In genomic region chr16:3328643-3329042, GRCh38 we compare ENCODE assay signal across 20 cellular contexts. TPM values are rescaled to one million over a fixed set of nuclear protein-coding genes. Genes with fewer than 3 reads are reported as not detected.
DNase-seq lines count a peak whose midpoint lies in the region; ATAC-seq, FAIRE-seq and TF ChIP-seq lines count a peak whose summit lies in the region.
"Had no signal": no experiment of that assay in that cellular context is flagged by ENCODE, and none has a peak within 500 bp of the region (broad histone marks: within the 10 kb centered on the region; RNA-seq: fewer than 3 reads in every experiment).

No MANE protein-coding gene starts in this region.

- no peak overlapping the region for H3K9ac ChIP-seq in Karpas-422 (ENCODE audit: low read length)
- H3K9ac ChIP-seq in colonic mucosa (ENCODE audit: low read depth in 2 of 2, low read length in 2 of 2), result no peak overlapping the region
- H3K9ac ChIP-seq in HepG2 (ENCODE audit: insufficient read depth, low read depth, low read length), result no peak overlapping the region

- no peaks in the 10 kb centered on the region for H3K9me2 ChIP-seq in Karpas-422 (replicated peaks; ENCODE audit: insufficient read depth, low read length)

- WGBS in HepG2 (ENCODE audit: low lambda C conversion rate), result 0% methylated on average over 2 of the region's 2 CpGs
- 55 to 60% methylated on average over 1 to 2 of the region's 2 CpGs for WGBS in transverse colon (ENCODE audit: low coverage in 1 of 2), 2 donors

- ATAC-seq in HepG2 (peak; percentile 96), HG02678 (IDR thresholded peaks at IDR 0.05; ENCODE audit: unreplicated experiment) (no peak)

- TF ChIP-seq RAD21 in HepG2 (CRISPR knock-in tag; IDR thresholded peaks at IDR 0.05), result no peak

- intact Hi-C loops in colonic mucosa (cut with DNase I) (no loop called here), HepG2 (cut with micrococcal nuclease; ENCODE audit: unreplicated experiment) (no loop called here), transverse colon (cut with DNase I; ENCODE audit: low total_unique reads) (no loop called here)

- H3K4me2 ChIP-seq in Karpas-422 (ENCODE audit: low read depth, low read length, poor library complexity, severe bottlenecking), result no peak overlapping the region
- peak overlapping the region; percentile 37; the same call in 1 of the 2 replicates for H3K4me2 ChIP-seq in HepG2 (ENCODE audit: low read depth, low read length)

- TF ChIP-seq POLR2A in HepG2 (IDR thresholded peaks at IDR 0.05; ENCODE audit: insufficient read depth in 1 of 2, low read depth in 2 of 2, low read length in 2 of 2), result no peak
- no peak for TF ChIP-seq POLR2A in transverse colon (IDR thresholded peaks at IDR 0.05)

- DNase-seq in Karpas-422 (peak; percentile 27), colonic mucosa (peak; percentile 68), HepG2 (ENCODE audit: low spot score) (peak; percentile 66), transverse colon (peak; percentile 57), activated T-cell treated with anti-CD3 and anti-CD28 coated beads for 4 hours (no peak), NCI-H524 treated with DMSO at 0.1 percent for 48 hours (lab: John Stamatoyannopoulos, UW) (no peak)
- DNase-seq: C1 segment of cervical spinal cord; CD4-positive, alpha-beta T cell; DMS153; DMS79 treated with DMSO at 0.1 percent for 48 hours; EL; GOT3; H9 had no signal

- in situ Hi-C loops in HepG2 (cut with HindIII; ENCODE audit: extremely low pct_ligation_motif_present, low pct_unique_long_range_greater_than_20kb), result no loop called here
- in situ Hi-C loops in transverse colon (cut with MboI; ENCODE audit: low pct_ligation_motif_present in 1 of 4, low pct_unique_long_range_greater_than_20kb in 1 of 4, low sequenced_read_pairs in 3 of 4), result no loop called here

- no peak for TF ChIP-seq EP300 in HepG2 (IDR thresholded peaks at IDR 0.05; ENCODE audit: low read depth in 2 of 2, low read length in 2 of 2)
- TF ChIP-seq EP300 in HepG2 (CRISPR knock-in tag; IDR thresholded peaks at IDR 0.05; ENCODE audit: borderline replicate concordance), result no peak
- no peak for TF ChIP-seq EP300 in transverse colon (IDR thresholded peaks at IDR 0.05; ENCODE audit: low read depth)

- FAIRE-seq in HepG2 (lab: Jason Lieb, UNC), result peak; percentile 77
- FAIRE-seq: A204.1, D721Med, G401.6, GM12891 had no signal

- TF ChIP-seq CTCF in colonic mucosa (IDR thresholded peaks at IDR 0.05) (no peak), HepG2 (CRISPR knock-in tag; IDR thresholded peaks at IDR 0.05) (0 out of 2 replicates have a peak, but pooled peaks have one; percentile 3), transverse colon (IDR thresholded peaks at IDR 0.05) (no peak)

- POLR2A ChIA-PET in HepG2 (lab: Yijun Ruan, JAX), result no interaction called here

- H3K36me3 ChIP-seq in Karpas-422 (ENCODE audit: insufficient read depth, low read length) (no peaks in the 10 kb centered on the region), colonic mucosa (no peaks in the 10 kb centered on the region), HepG2 (replicated peaks in 1 of 2; ENCODE audit: control insufficient read depth in 1 of 2, insufficient read depth in 2 of 2, low read length in 2 of 2) (no peaks in the 10 kb centered on the region), transverse colon (no peaks in the 10 kb centered on the region)

- H2AFZ ChIP-seq in Karpas-422 (ENCODE audit: low read length), result no peak overlapping the region
- no peak overlapping the region for H2AFZ ChIP-seq in HepG2 (ENCODE audit: low read length)

- H3K79me2 ChIP-seq in Karpas-422 (ENCODE audit: low read length), result no peaks in the 10 kb centered on the region
- H3K79me2 ChIP-seq in HepG2 (ENCODE audit: insufficient read depth, low read length), result no peaks in the 10 kb centered on the region

- no peak overlapping the region for H3K27ac ChIP-seq in Karpas-422 (ENCODE audit: low read length)
- no peak overlapping the region for H3K27ac ChIP-seq in colonic mucosa
- no peak overlapping the region for H3K27ac ChIP-seq in HepG2 (ENCODE audit: extremely low read length, insufficient read depth, low read length)
- H3K27ac ChIP-seq in transverse colon, result peak overlapping the region; percentile 4 to 51 (median 24)
- H3K27ac ChIP-seq: HL-60 had no signal

- H3K9me3 ChIP-seq in Karpas-422 (ENCODE audit: low read length) (no peaks in the 10 kb centered on the region), colonic mucosa (no peaks in the 10 kb centered on the region), HepG2 (ENCODE audit: low read length) (no peaks in the 10 kb centered on the region), transverse colon (peaks cover 6 to 10% of the 10 kb centered on the region in 2 donors)

- CTCF ChIA-PET in HepG2 (lab: Yijun Ruan, JAX; ENCODE audit: low intra/inter-chr PET ratio, low total read pairs), result no interaction called here

- no TSS peak for BruUV-seq in HepG2 (replicated peaks; lab: Mats Ljungman, UMichigan)

- no peak overlapping the region for H3K4me3 ChIP-seq in Karpas-422 (ENCODE audit: low read length)
- no peak overlapping the region for H3K4me3 ChIP-seq in colonic mucosa
- no peak overlapping the region for H3K4me3 ChIP-seq in HepG2 (replicated peaks in 1 of 3; ENCODE audit: insufficient read depth in 1 of 3, low read depth in 2 of 3, low read length in 3 of 3)
- no peak overlapping the region for H3K4me3 ChIP-seq in transverse colon

- H4K20me1 ChIP-seq in Karpas-422 (ENCODE audit: insufficient read depth, low read depth, low read length) (no peaks in the 10 kb centered on the region), HepG2 (ENCODE audit: insufficient read depth, low read length) (no peaks in the 10 kb centered on the region)

- no peaks in the 10 kb centered on the region for H3K27me3 ChIP-seq in Karpas-422 (ENCODE audit: low read length)
- H3K27me3 ChIP-seq in colonic mucosa, result no peaks in the 10 kb centered on the region
- no peaks in the 10 kb centered on the region for H3K27me3 ChIP-seq in HepG2 (ENCODE audit: control insufficient read depth in 1 of 2, insufficient read depth in 2 of 2, low read length in 2 of 2)
- no peaks in the 10 kb centered on the region for H3K27me3 ChIP-seq in transverse colon

- H3K4me1 ChIP-seq in Karpas-422 (ENCODE audit: low read length) (no peaks in the 10 kb centered on the region), colonic mucosa (no peaks in the 10 kb centered on the region), HepG2 (ENCODE audit: insufficient read depth, low read length) (peaks cover 14% of the 10 kb centered on the region), transverse colon (peaks cover 0 to 9% (median 0%) of the 10 kb centered on the region in 4 donors)

RNA-seq across cellular contexts. Expression of gene ZNF75A, which starts 23.3 kb away (rescaled TPM):
- 22.0 and 26.1 TPM in 2 replicates for total RNA-seq in Karpas-422 (2014; rRNA removed; shearing (Covaris generic); ENCODE audit: low replicate concordance)
- total RNA-seq in colonic mucosa (10 to 100 TPM; 14.2 to 20.5 TPM), HepG2 (2016; rRNA removed; fragmentation: Illumina TruSeq; extraction: Trizol) (1.3 and 2.1 TPM in 2 replicates), transverse colon (10 to 100 TPM; 12.3 to 53.9 (median 25.5) TPM)
- 1.1 TPM in 2 replicates for total RNA-seq in HepG2 (2016; cell fraction: cytosol; rRNA removed; fragmentation: Illumina TruSeq; extraction: Trizol; ENCODE audit: low read depth)
- 1.2 and 2.0 TPM in 2 replicates for total RNA-seq in HepG2 (2016; cell fraction: insoluble cytoplasmic fraction; rRNA removed; fragmentation: Illumina TruSeq; extraction: Trizol)
- 0.31 and 0.77 TPM in 2 replicates for total RNA-seq in HepG2 (2016; cell fraction: membrane; rRNA removed; fragmentation: Illumina TruSeq; extraction: Trizol)
- total RNA-seq in HepG2 (2016; cell fraction: nucleus; rRNA removed; fragmentation: Illumina TruSeq; extraction: Trizol), result 4.0 and 4.9 TPM in 2 replicates
- 1.4 and 2.0 TPM in 2 replicates for polyA plus RNA-seq in HepG2 (2011; rRNA removed)
- 0.43 and 0.59 TPM in 2 replicates for polyA plus RNA-seq in HepG2 (2011; cell fraction: cytosol; rRNA removed)
- 3.0 and 4.0 TPM in 2 replicates for polyA plus RNA-seq in HepG2 (2011; cell fraction: nucleus; rRNA removed)
- 2.2 and 2.8 TPM in 2 replicates for polyA plus RNA-seq in HepG2 (2012)
- polyA plus RNA-seq in HepG2 (2016; cell fraction: cytosol; fragmentation: Illumina TruSeq; extraction: Trizol; ENCODE audit: low read depth), result 0.19 and 0.28 TPM in 2 replicates
- polyA plus RNA-seq in HepG2 (2016; cell fraction: insoluble cytoplasmic fraction; fragmentation: Illumina TruSeq; extraction: Trizol; ENCODE audit: low read depth), result 0.53 and 0.94 TPM in 2 replicates
- polyA plus RNA-seq in HepG2 (2016; cell fraction: membrane; fragmentation: Illumina TruSeq; extraction: Trizol; ENCODE audit: low read depth), result 0.18 and 0.56 TPM in 2 replicates
- polyA plus RNA-seq in HepG2 (2016; cell fraction: nucleus; fragmentation: Illumina TruSeq; extraction: Trizol; ENCODE audit: insufficient read depth, low read depth), result 7.5 and 9.8 TPM in 2 replicates
- 1.4 and 8.3 TPM in 2 replicates for polyA minus RNA-seq in HepG2 (2011; rRNA and poly(A)+ RNA removed; ENCODE audit: low replicate concordance)
- polyA minus RNA-seq in HepG2 (2011; cell fraction: cytosol; rRNA and poly(A)+ RNA removed), result 0.40 and 0.70 TPM in 2 replicates
- polyA minus RNA-seq in HepG2 (2011; cell fraction: nucleus; rRNA and poly(A)+ RNA removed), result 8.1 and 9.4 TPM in 2 replicates

RNA-seq across cellular contexts. Expression of gene TIGD7, which starts 23.4 kb away (rescaled TPM):
- 2.8 and 4.1 TPM in 2 replicates for total RNA-seq in Karpas-422 (2014; rRNA removed; shearing (Covaris generic); ENCODE audit: low replicate concordance)
- 1 to 10 TPM; 2.1 to 3.1 TPM for total RNA-seq in colonic mucosa
- not detected in 2 replicates for total RNA-seq in HepG2 (2016; rRNA removed; fragmentation: Illumina TruSeq; extraction: Trizol)
- total RNA-seq in HepG2 (2016; cell fraction: cytosol; rRNA removed; fragmentation: Illumina TruSeq; extraction: Trizol; ENCODE audit: low read depth), result not detected in 2 replicates
- not detected in 2 replicates for total RNA-seq in HepG2 (2016; cell fraction: insoluble cytoplasmic fraction; rRNA removed; fragmentation: Illumina TruSeq; extraction: Trizol)
- not detected in 2 replicates for total RNA-seq in HepG2 (2016; cell fraction: membrane; rRNA removed; fragmentation: Illumina TruSeq; extraction: Trizol)
- total RNA-seq in HepG2 (2016; cell fraction: nucleus; rRNA removed; fragmentation: Illumina TruSeq; extraction: Trizol), result not detected in 2 replicates
- not detected in 2 replicates for polyA plus RNA-seq in HepG2 (2011; rRNA removed)
- polyA plus RNA-seq in HepG2 (2011; cell fraction: cytosol; rRNA removed), result not detected in 2 replicates
- polyA plus RNA-seq in HepG2 (2011; cell fraction: nucleus; rRNA removed), result not detected in 2 replicates
- polyA plus RNA-seq in HepG2 (2012), result 0.63 and 0.88 TPM in 2 replicates
- not detected in 2 replicates for polyA plus RNA-seq in HepG2 (2016; cell fraction: cytosol; fragmentation: Illumina TruSeq; extraction: Trizol; ENCODE audit: low read depth)
- not detected in 2 replicates for polyA plus RNA-seq in HepG2 (2016; cell fraction: insoluble cytoplasmic fraction; fragmentation: Illumina TruSeq; extraction: Trizol; ENCODE audit: low read depth)
- not detected in 2 replicates for polyA plus RNA-seq in HepG2 (2016; cell fraction: membrane; fragmentation: Illumina TruSeq; extraction: Trizol; ENCODE audit: low read depth)
- not detected in 2 replicates for polyA plus RNA-seq in HepG2 (2016; cell fraction: nucleus; fragmentation: Illumina TruSeq; extraction: Trizol; ENCODE audit: insufficient read depth, low read depth)
- polyA minus RNA-seq in HepG2 (2011; rRNA and poly(A)+ RNA removed; ENCODE audit: low replicate concordance), result 0.08 and 2.2 TPM in 2 replicates
- not detected in 2 replicates for polyA minus RNA-seq in HepG2 (2011; cell fraction: cytosol; rRNA and poly(A)+ RNA removed)
- not detected in 2 replicates for polyA minus RNA-seq in HepG2 (2011; cell fraction: nucleus; rRNA and poly(A)+ RNA removed)
- total RNA-seq in transverse colon, result 1 to 10 TPM in 2 of 4 donors, under 1 TPM in 1, not detected in 1; 0.20 to 4.3 (median 2.5) TPM

RNA-seq across cellular contexts. Expression of gene OR2C1, which starts 27.0 kb away (rescaled TPM):
- 0.14 TPM in 1 of 2 replicates, not detected in the other for total RNA-seq in Karpas-422 (2014; rRNA removed; shearing (Covaris generic); ENCODE audit: low replicate concordance)
- total RNA-seq in colonic mucosa, result not detected
- total RNA-seq in HepG2 (2016; rRNA removed; fragmentation: Illumina TruSeq; extraction: Trizol), result not detected in 2 replicates
- total RNA-seq in HepG2 (2016; cell fraction: cytosol; rRNA removed; fragmentation: Illumina TruSeq; extraction: Trizol; ENCODE audit: low read depth), result not detected in 2 replicates
- not detected in 2 replicates for total RNA-seq in HepG2 (2016; cell fraction: insoluble cytoplasmic fraction; rRNA removed; fragmentation: Illumina TruSeq; extraction: Trizol)
- total RNA-seq in HepG2 (2016; cell fraction: membrane; rRNA removed; fragmentation: Illumina TruSeq; extraction: Trizol), result not detected in 2 replicates
- not detected in 2 replicates for total RNA-seq in HepG2 (2016; cell fraction: nucleus; rRNA removed; fragmentation: Illumina TruSeq; extraction: Trizol)
- not detected in 2 replicates for polyA plus RNA-seq in HepG2 (2011; rRNA removed)
- polyA plus RNA-seq in HepG2 (2011; cell fraction: cytosol; rRNA removed), result not detected in 2 replicates
- polyA plus RNA-seq in HepG2 (2011; cell fraction: nucleus; rRNA removed), result not detected in 2 replicates
- polyA plus RNA-seq in HepG2 (2012), result not detected in 2 replicates
- polyA plus RNA-seq in HepG2 (2016; cell fraction: cytosol; fragmentation: Illumina TruSeq; extraction: Trizol; ENCODE audit: low read depth), result not detected in 2 replicates
- not detected in 2 replicates for polyA plus RNA-seq in HepG2 (2016; cell fraction: insoluble cytoplasmic fraction; fragmentation: Illumina TruSeq; extraction: Trizol; ENCODE audit: low read depth)
- polyA plus RNA-seq in HepG2 (2016; cell fraction: membrane; fragmentation: Illumina TruSeq; extraction: Trizol; ENCODE audit: low read depth), result not detected in 2 replicates
- polyA plus RNA-seq in HepG2 (2016; cell fraction: nucleus; fragmentation: Illumina TruSeq; extraction: Trizol; ENCODE audit: insufficient read depth, low read depth), result not detected in 2 replicates
- polyA minus RNA-seq in HepG2 (2011; rRNA and poly(A)+ RNA removed; ENCODE audit: low replicate concordance), result 0.09 TPM in 1 of 2 replicates, not detected in the other
- not detected in 2 replicates for polyA minus RNA-seq in HepG2 (2011; cell fraction: cytosol; rRNA and poly(A)+ RNA removed)
- polyA minus RNA-seq in HepG2 (2011; cell fraction: nucleus; rRNA and poly(A)+ RNA removed), result not detected in 2 replicates
- total RNA-seq in transverse colon, result not detected
- total RNA-seq: CD4-positive, alpha-beta T cell; H9 had no signal
- polyA plus RNA-seq: IgD-negative memory B cell had no signal

RNA-seq across cellular contexts. Expression of gene ZNF263, which starts 45.4 kb away (rescaled TPM):
- 26.6 and 45.7 TPM in 2 replicates for total RNA-seq in Karpas-422 (2014; rRNA removed; shearing (Covaris generic); ENCODE audit: low replicate concordance)
- total RNA-seq in colonic mucosa (10 to 100 TPM; 19.5 to 27.2 TPM), HepG2 (2016; rRNA removed; fragmentation: Illumina TruSeq; extraction: Trizol) (40.3 and 41.2 TPM in 2 replicates), transverse colon (10 to 100 TPM in 3 of 4 donors, 1 to 10 TPM in 1; 4.6 to 46.0 (median 36.8) TPM)
- total RNA-seq in HepG2 (2016; cell fraction: cytosol; rRNA removed; fragmentation: Illumina TruSeq; extraction: Trizol; ENCODE audit: low read depth), result 5.3 TPM in 2 replicates
- 37.2 and 40.1 TPM in 2 replicates for total RNA-seq in HepG2 (2016; cell fraction: insoluble cytoplasmic fraction; rRNA removed; fragmentation: Illumina TruSeq; extraction: Trizol)
- total RNA-seq in HepG2 (2016; cell fraction: membrane; rRNA removed; fragmentation: Illumina TruSeq; extraction: Trizol), result 18.8 and 22.5 TPM in 2 replicates
- total RNA-seq in HepG2 (2016; cell fraction: nucleus; rRNA removed; fragmentation: Illumina TruSeq; extraction: Trizol), result 32.1 and 42.1 TPM in 2 replicates
- 10.2 and 14.7 TPM in 2 replicates for polyA plus RNA-seq in HepG2 (2011; rRNA removed)
- 11.3 and 11.7 TPM in 2 replicates for polyA plus RNA-seq in HepG2 (2011; cell fraction: cytosol; rRNA removed)
- 31.7 and 37.4 TPM in 2 replicates for polyA plus RNA-seq in HepG2 (2011; cell fraction: nucleus; rRNA removed)
- polyA plus RNA-seq in HepG2 (2012), result 19.6 and 24.4 TPM in 2 replicates
- 2.7 TPM in 2 replicates for polyA plus RNA-seq in HepG2 (2016; cell fraction: cytosol; fragmentation: Illumina TruSeq; extraction: Trizol; ENCODE audit: low read depth)
- polyA plus RNA-seq in HepG2 (2016; cell fraction: insoluble cytoplasmic fraction; fragmentation: Illumina TruSeq; extraction: Trizol; ENCODE audit: low read depth), result 30.0 and 30.7 TPM in 2 replicates
- polyA plus RNA-seq in HepG2 (2016; cell fraction: membrane; fragmentation: Illumina TruSeq; extraction: Trizol; ENCODE audit: low read depth), result 9.5 and 9.9 TPM in 2 replicates
- polyA plus RNA-seq in HepG2 (2016; cell fraction: nucleus; fragmentation: Illumina TruSeq; extraction: Trizol; ENCODE audit: insufficient read depth, low read depth), result 40.2 and 42.2 TPM in 2 replicates
- polyA minus RNA-seq in HepG2 (2011; rRNA and poly(A)+ RNA removed; ENCODE audit: low replicate concordance), result 17.4 and 17.7 TPM in 2 replicates
- polyA minus RNA-seq in HepG2 (2011; cell fraction: cytosol; rRNA and poly(A)+ RNA removed), result 10.1 and 13.1 TPM in 2 replicates
- polyA minus RNA-seq in HepG2 (2011; cell fraction: nucleus; rRNA and poly(A)+ RNA removed), result 38.5 and 50.5 TPM in 2 replicates

Comparison
In these comparisons a context has a peak if more than half of its experiments do, and no peak if none do; other contexts are left out.
1. DNase-seq: peak in Karpas-422 (single experiment), colonic mucosa (single experiment), HepG2 (single experiment) and transverse colon (single experiment); none in activated T-cell treated with anti-CD3 and anti-CD28 coated beads for 4 hours (single experiment) and NCI-H524 treated with DMSO at 0.1 percent for 48 hours (single experiment).
2. H3K27ac ChIP-seq: peak in transverse colon (4 of 4); none in Karpas-422 (single experiment), colonic mucosa (single experiment) and HepG2 (single experiment).